In genomic region chr5:158382473-158382872, GRCh38 we compare ENCODE assay signal across 8 cellular contexts.
A peak's percentile ranks its signal among the peaks of the same experiment; 100 is the strongest.
DNase-seq lines count a peak whose midpoint lies in the region; ATAC-seq, FAIRE-seq and TF ChIP-seq lines count a peak whose summit lies in the region.

No MANE protein-coding gene starts in this region.

- no peaks in the 10 kb centered on the region for H4K20me1 ChIP-seq in neural progenitor cell (ENCODE audit: low read depth)

- H3F3A ChIP-seq in neural progenitor cell (ENCODE audit: low read depth) = peaks cover 11% of the 10 kb centered on the region

- DNase-seq in AG08396 (ENCODE audit: low spot score) (peak; percentile 87), RPMI7951 (ENCODE audit: low read depth) (peak; percentile 95), epidermal melanocyte (ENCODE audit: insufficient read length, low spot score) (peak; percentile 64), neural progenitor cell (ENCODE audit: low spot score) (no peak), NCI-H146 treated with DMSO at 0.1 percent for 48 hours (lab: John Stamatoyannopoulos, UW; ENCODE audit: unreplicated experiment) (no peak), small intestine (no peak)

- no peak for TF ChIP-seq CTCF in neural progenitor cell (IDR thresholded peaks at IDR 0.05)

- H3K27me3 ChIP-seq in neural progenitor cell (no peaks in the 10 kb centered on the region), small intestine (ENCODE audit: control insufficient read depth in 2 of 2, insufficient read depth in 2 of 2, low read length in 2 of 2) (no peaks in the 10 kb centered on the region)

- H3K27ac Mint-ChIP-seq in neural progenitor cell = peak overlapping the region; percentile 15

- FAIRE-seq in small intestine (lab: Jason Lieb, UNC) = no peak

- H3K4me1 ChIP-seq in neural progenitor cell = peaks cover 20% of the 10 kb centered on the region
- no peaks in the 10 kb centered on the region for H3K4me1 ChIP-seq in small intestine (ENCODE audit: control insufficient read depth in 2 of 2, insufficient read depth in 1 of 2, low read depth in 1 of 2, low read length in 1 of 2)

- H3K79me2 ChIP-seq in neural progenitor cell (ENCODE audit: low read depth) = no peaks in the 10 kb centered on the region

- ATAC-seq in GM18870 (IDR thresholded peaks at IDR 0.05; ENCODE audit: unreplicated experiment) (peak; percentile 72), HG03025 (IDR thresholded peaks at IDR 0.05; ENCODE audit: low FRiP score, unreplicated experiment) (peak; percentile 89)

- no peaks in the 10 kb centered on the region for H3K9me3 ChIP-seq in neural progenitor cell (ENCODE audit: low read depth)
- no peaks in the 10 kb centered on the region for H3K9me3 ChIP-seq in small intestine (ENCODE audit: control insufficient read depth, low read depth)

- H3K9ac ChIP-seq in neural progenitor cell = no peak overlapping the region

- H3K4me3 ChIP-seq in neural progenitor cell (no peak overlapping the region), small intestine (ENCODE audit: low read depth in 1 of 2, low read length in 2 of 2) (no peak overlapping the region)

- no peak overlapping the region for H3K4me2 ChIP-seq in neural progenitor cell

- no peaks in the 10 kb centered on the region for H3K36me3 ChIP-seq in neural progenitor cell
- H3K36me3 ChIP-seq in small intestine (ENCODE audit: control insufficient read depth in 2 of 2, insufficient read depth in 2 of 2, low read length in 2 of 2) = no peaks in the 10 kb centered on the region

- peaks cover 2% of the 10 kb centered on the region for H3K9me3 Mint-ChIP-seq in neural progenitor cell

- 19 to 26% (median 21%) methylated on average over 2 of the region's 2 CpGs for WGBS in small intestine, 3 donors

- H3K4me1 Mint-ChIP-seq in neural progenitor cell = peaks cover 24% of the 10 kb centered on the region

- no peaks in the 10 kb centered on the region for H3K36me3 Mint-ChIP-seq in neural progenitor cell

- H2AFZ ChIP-seq in neural progenitor cell (replicated peaks) = peak overlapping the region; percentile 3

- H3K27ac ChIP-seq in neural progenitor cell (no peak overlapping the region), small intestine (ENCODE audit: low read depth in 1 of 2, low read length in 1 of 2) (no peak overlapping the region)

- peaks cover 4% of the 10 kb centered on the region for H3K27me3 Mint-ChIP-seq in neural progenitor cell (ENCODE audit: insufficient read depth, low read depth)

- no peak overlapping the region for H3K4me3 Mint-ChIP-seq in neural progenitor cell

Comparison
In these comparisons a context has a peak if more than half of its experiments do, and no peak if none do; other contexts are left out.
1. DNase-seq: peak in AG08396 (single experiment), RPMI7951 (single experiment) and epidermal melanocyte (single experiment); none in neural progenitor cell (single experiment), NCI-H146 treated with DMSO at 0.1 percent for 48 hours (single experiment) and small intestine (single experiment).